ENCODE assay signal across 1 cellular context in genomic region chr20:33431797-33432381, GRCh38.
TF ChIP-seq lines count a peak whose summit lies in the region.

No MANE protein-coding gene starts in this region.

TF ChIP-seq in HepG2, 621 proteins besides CTCF, POLR2A, EP300 and RAD21:
- TF ChIP-seq PAWR (CRISPR knock-in tag; IDR thresholded peaks at IDR 0.05; ENCODE audit: borderline replicate concordance) (0 out of 2 replicates have a peak, but pooled peaks have one; percentile 38), ZNF350 (CRISPR knock-in tag; IDR thresholded peaks at IDR 0.05; ENCODE audit: borderline replicate concordance, low read depth) (no peak), ZNF34 (CRISPR knock-in tag; IDR thresholded peaks at IDR 0.05; ENCODE audit: borderline replicate concordance) (no peak), SOX13 (IDR thresholded peaks at IDR 0.05) (no peak), SOX13 (CRISPR knock-in tag; conservative IDR thresholded peaks at IDR 0.05 in 1 of 2, IDR thresholded peaks at IDR 0.05 in 1 of 2) (peak in 1 of 2 experiments; percentile 35; a peak in 1 of 4 replicates), HNRNPL (IDR thresholded peaks at IDR 0.05; ENCODE audit: low read depth, low read length) (no peak), MAFK (conservative IDR thresholded peaks at IDR 0.05 in 1 of 2, IDR thresholded peaks at IDR 0.05 in 1 of 2; ENCODE audit: low read length in 2 of 2) (no peak), NFE2L2 (IDR thresholded peaks at IDR 0.05; ENCODE audit: low read length) (peak; percentile 20; the same call in 1 of the 2 replicates), ARNT2 (CRISPR knock-in tag; IDR thresholded peaks at IDR 0.05; ENCODE audit: low read depth) (no peak)
- TF ChIP-seq, protein P1, sequence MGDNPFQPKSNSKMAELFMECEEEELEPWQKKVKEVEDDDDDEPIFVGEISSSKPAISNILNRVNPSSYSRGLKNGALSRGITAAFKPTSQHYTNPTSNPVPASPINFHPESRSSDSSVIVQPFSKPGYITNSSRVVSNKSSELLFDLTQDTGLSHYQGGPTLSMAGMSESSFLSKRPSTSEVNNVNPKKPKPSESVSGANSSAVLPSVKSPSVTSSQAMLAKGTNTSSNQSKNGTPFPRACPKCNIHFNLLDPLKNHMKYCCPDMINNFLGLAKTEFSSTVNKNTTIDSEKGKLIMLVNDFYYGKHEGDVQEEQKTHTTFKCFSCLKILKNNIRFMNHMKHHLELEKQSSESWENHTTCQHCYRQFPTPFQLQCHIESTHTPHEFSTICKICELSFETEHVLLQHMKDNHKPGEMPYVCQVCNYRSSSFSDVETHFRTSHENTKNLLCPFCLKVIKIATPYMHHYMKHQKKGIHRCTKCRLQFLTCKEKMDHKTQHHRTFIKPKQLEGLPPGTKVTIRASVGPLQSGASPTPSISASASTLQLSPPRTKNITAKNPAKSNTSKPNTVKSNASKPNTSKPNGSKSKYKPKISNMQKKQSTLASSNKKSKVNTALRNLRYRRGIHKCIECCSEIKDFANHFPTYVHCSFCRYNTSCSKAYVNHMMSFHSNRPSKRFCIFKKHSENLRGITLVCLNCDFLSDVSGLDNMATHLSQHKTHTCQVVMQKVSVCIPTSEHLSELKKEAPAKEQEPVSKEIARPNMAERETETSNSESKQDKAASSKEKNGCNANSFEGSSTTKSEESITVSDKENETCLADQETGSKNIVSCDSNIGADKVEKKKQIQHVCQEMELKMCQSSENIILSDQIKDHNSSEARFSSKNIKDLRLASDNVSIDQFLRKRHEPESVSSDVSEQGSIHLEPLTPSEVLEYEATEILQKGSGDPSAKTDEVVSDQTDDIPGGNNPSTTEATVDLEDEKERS (CRISPR knock-in tag; IDR thresholded peaks at IDR 0.05): no peak
